ENCODE assay signal across 31 cellular contexts in the genomic region with DNA sequence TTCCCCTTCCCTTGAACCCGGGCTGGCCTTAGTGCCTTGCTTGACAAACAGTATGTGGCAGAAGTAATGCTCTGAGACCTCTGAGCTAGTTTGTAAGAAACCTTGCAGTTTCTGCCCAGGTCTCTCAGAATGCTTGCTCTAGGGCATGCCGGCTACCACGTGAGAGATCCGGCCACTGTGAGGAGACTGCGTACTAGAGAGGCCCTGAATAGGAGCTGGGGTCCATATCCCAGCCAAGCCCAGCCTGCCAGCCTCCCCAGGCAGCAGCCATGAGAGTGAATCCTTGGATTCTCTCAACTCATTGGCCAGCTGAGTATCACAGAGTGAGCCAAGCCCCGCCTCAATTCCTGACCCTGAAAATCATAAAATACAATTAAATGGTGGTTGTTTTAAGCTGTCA. TPM values are rescaled to one million over a fixed set of nuclear protein-coding genes. Genes with fewer than 3 reads are reported as not detected.
"Had no signal": no experiment of that assay in that cellular context is flagged by ENCODE, and none has a peak within 500 bp of the region (broad histone marks: within the 10 kb centered on the region; RNA-seq: fewer than 3 reads in every experiment).

No MANE protein-coding gene starts in this region.

- H3K36me3 ChIP-seq: ascending aorta, brain microvascular endothelial cell, gastroesophageal sphincter, left ventricle myocardium inferior, ovary, prostate gland, sigmoid colon, uterus had no signal

- H3K4me1 ChIP-seq: ascending aorta, gastroesophageal sphincter, prostate gland, sigmoid colon, uterus had no signal

- DNase-seq: activated CD4-positive, alpha-beta T cell treated with anti-CD3 and anti-CD28 coated beads for 36 hours; activated CD4-positive, CD25-positive, alpha-beta regulatory T cell; activated CD8-positive, alpha-beta memory T cell treated with anti-CD3 and anti-CD28 coated beads, Interleukin-2, amount 10 ng/mL, durations not matched to agents 7 days and 5 days; activated CD8-positive, alpha-beta T cell treated with anti-CD3 and anti-CD28 coated beads, Interleukin-2, amount 10 ng/mL, durations not matched to agents 7 days and 5 days; activated effector memory CD4-positive, alpha-beta T cell treated with Interleukin-2 at 50 U/mL for 16 hours; activated naive CD4-positive, alpha-beta T cell treated with Interleukin-2 at 50 U/mL for 16 hours; activated T-cell treated with anti-CD3 and anti-CD28 coated beads, Interleukin-2, amount 50 U/mL, for 72 hours; brain microvascular endothelial cell; effector memory CD8-positive, alpha-beta T cell; head of caudate nucleus; hypothalamus; left ventricle myocardium inferior; mesendoderm; mucosa of descending colon; sigmoid colon; small intestine; stimulated activated CD4-positive, alpha-beta T cell treated with anti-CD3 and anti-CD28 coated beads, Interleukin-1b, Interleukin-23, amount 100 ng/mL, for 48 hours; stimulated activated CD4-positive, alpha-beta T cell treated with anti-CD3 and anti-CD28 coated beads, Interleukin-4, amount 100 ng/mL, for 4 hours; stimulated activated CD8-positive, alpha-beta memory T cell treated with anti-CD3 and anti-CD28 coated beads, Interleukin-4, amount 100 ng/mL, for 48 hours; stimulated activated naive CD8-positive, alpha-beta T cell treated with anti-CD3 and anti-CD28 coated beads, Interleukin-15, amount 100 ng/mL, for 72 hours; substantia nigra; uterus had no signal

- H3K4me3 ChIP-seq: ascending aorta, coronary artery, gastroesophageal sphincter, left ventricle myocardium inferior, lung, mucosa of descending colon, ovary, prostate gland, sigmoid colon, uterus had no signal

- H3K27me3 ChIP-seq: ascending aorta, brain microvascular endothelial cell, gastroesophageal sphincter, ovary, sigmoid colon, uterus had no signal

- FAIRE-seq: endothelial cell of umbilical vein, small intestine had no signal

- H3K9me3 ChIP-seq: ascending aorta, gastroesophageal sphincter, left ventricle myocardium inferior, mucosa of descending colon, ovary, prostate gland, sigmoid colon, uterus had no signal

- H3K27ac ChIP-seq: ascending aorta, brain microvascular endothelial cell, coronary artery, gastroesophageal sphincter, left ventricle myocardium inferior, ovary, prostate gland, sigmoid colon, uterus had no signal

- ATAC-seq: activated CD4-positive, alpha-beta T cell treated with anti-CD3 and anti-CD28 coated beads for 36 hours; activated CD8-positive, alpha-beta memory T cell treated with anti-CD3 and anti-CD28 coated beads, Interleukin-2, amount 10 ng/mL, durations not matched to agents 7 days and 5 days; activated CD8-positive, alpha-beta T cell treated with anti-CD3 and anti-CD28 coated beads, Interleukin-2, amount 10 ng/mL, durations not matched to agents 7 days and 5 days; activated T-cell treated with anti-CD3 and anti-CD28 coated beads, Interleukin-2, amount 50 U/mL, for 72 hours; effector memory CD8-positive, alpha-beta T cell; gastroesophageal sphincter; mucosa of descending colon; natural killer cell treated with Interleukin-12 subunit alpha and Interleukin-12 subunit beta and Interleukin-15 and Interleukin-18, amount 100 ng/mL, for 72 hours; stimulated activated memory B cell treated with anti-CD40 and anti-IgM and Interleukin-4, amounts not matched to agents 10 μg/mL and 1 μg/mL and 100 μg/mL, for 72 hours; stimulated activated naive CD8-positive, alpha-beta T cell treated with anti-CD3 and anti-CD28 coated beads, Interleukin-15, amount 100 ng/mL, for 72 hours had no signal

RNA-seq across cellular contexts. Expression of gene COL15A1, which starts 16.0 kb away (rescaled TPM):
- total RNA-seq: activated CD4-positive, alpha-beta T cell treated with anti-CD3 and anti-CD28 coated beads for 36 hours; endothelial cell of umbilical vein had no signal
- polyA plus RNA-seq: endothelial cell of umbilical vein had no signal
